ENCODE assay signal across 9 cellular contexts in genomic region chr11:15258433-15259350, GRCh38.
DNase-seq lines count a peak whose midpoint lies in the region; ATAC-seq and TF ChIP-seq lines count a peak whose summit lies in the region.
"Had no signal": no experiment of that assay in that cellular context is flagged by ENCODE, and none has a peak within 500 bp of the region (broad histone marks: within the 10 kb centered on the region; RNA-seq: fewer than 3 reads in every experiment).

No MANE protein-coding gene starts in this region.

- H3K4me3 ChIP-seq in SK-N-MC (no peak overlapping the region), left lung (no peak overlapping the region)
- H3K4me3 ChIP-seq: thoracic aorta had no signal

- no peaks in the 10 kb centered on the region for H3K4me1 ChIP-seq in left lung

- no peaks in the 10 kb centered on the region for H3K36me3 ChIP-seq in SK-N-MC (ENCODE audit: insufficient read depth, low read length)
- no peaks in the 10 kb centered on the region for H3K36me3 ChIP-seq in left lung
- H3K36me3 ChIP-seq: thoracic aorta had no signal

- peak; percentile 53 for DNase-seq in HT1080 (ENCODE audit: low read depth)
- peak; percentile 28 for DNase-seq in SK-N-MC (ENCODE audit: low read depth, low spot score)
- DNase-seq in left lung, result no peak
- no peak for DNase-seq in effector CD4-positive, alpha-beta T cell
- DNase-seq in hepatic stellate cell (ENCODE audit: low spot score), result no peak
- DNase-seq in stimulated activated CD4-positive, alpha-beta T cell treated with anti-CD3 and anti-CD28 coated beads, Interleukin-12 subunit alpha, Interleukin-12 subunit beta, amount 100 ng/mL, for 4 hours, result no peak
- no peak for DNase-seq in activated CD8-positive, alpha-beta memory T cell treated with anti-CD3 and anti-CD28 coated beads, Interleukin-2, amount 50 U/mL, for 48 hours

- no peaks in the 10 kb centered on the region for H3K9me3 ChIP-seq in SK-N-MC (ENCODE audit: low read depth, low read length)
- no peaks in the 10 kb centered on the region for H3K9me3 ChIP-seq in left lung
- H3K9me3 ChIP-seq: thoracic aorta had no signal

- peak overlapping the region; percentile 48 for H3K27ac ChIP-seq in SK-N-MC
- no peak overlapping the region for H3K27ac ChIP-seq in left lung
- H3K27ac ChIP-seq: thoracic aorta had no signal

- H3K9ac ChIP-seq in SK-N-MC (ENCODE audit: insufficient read length), result peak overlapping the region; percentile 46

- intact Hi-C loops in left lung (cut with DNase I), result no loop called here

- peak; percentile 96 for ATAC-seq in GM18909 (IDR thresholded peaks at IDR 0.05; ENCODE audit: poor library complexity, unreplicated experiment)
- peak; percentile 94 for ATAC-seq in left lung

- TF ChIP-seq CTCF in left lung (IDR thresholded peaks at IDR 0.05), result no peak

- no peaks in the 10 kb centered on the region for H3K27me3 ChIP-seq in left lung

Comparison
In these comparisons a context has a peak if more than half of its experiments do, and no peak if none do; other contexts are left out.
1. DNase-seq: peak in HT1080 (single experiment) and SK-N-MC (single experiment); none in left lung (0 of 2), effector CD4-positive, alpha-beta T cell (single experiment), hepatic stellate cell (single experiment), stimulated activated CD4-positive, alpha-beta T cell treated with anti-CD3 and anti-CD28 coated beads, Interleukin-12 subunit alpha, Interleukin-12 subunit beta, amount 100 ng/mL, for 4 hours (single experiment) and activated CD8-positive, alpha-beta memory T cell treated with anti-CD3 and anti-CD28 coated beads, Interleukin-2, amount 50 U/mL, for 48 hours (single experiment).